ENCODE assay signal across 17 cellular contexts in the genomic region with DNA sequence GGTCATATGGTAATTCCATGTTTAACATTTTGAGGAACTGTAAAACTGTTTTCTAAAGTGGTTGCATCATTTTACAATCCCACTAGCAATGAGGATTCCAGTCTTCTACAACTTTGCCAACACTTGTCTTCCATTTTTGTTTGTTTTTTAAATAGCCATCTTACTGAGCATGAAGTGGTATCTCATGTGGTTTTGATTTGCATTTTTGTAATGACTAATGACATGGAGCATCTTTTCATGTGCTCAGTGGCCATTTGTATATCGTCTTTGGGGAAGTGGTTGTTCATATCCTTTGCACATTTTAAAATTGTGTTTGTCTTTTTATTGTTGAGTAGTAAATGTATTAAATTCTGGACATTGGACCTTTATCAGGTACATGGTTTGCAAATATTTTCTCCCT.
DNase-seq lines count a peak whose midpoint lies in the region; ATAC-seq and TF ChIP-seq lines count a peak whose summit lies in the region.
"Had no signal": no experiment of that assay in that cellular context is flagged by ENCODE, and none has a peak within 500 bp of the region (broad histone marks: within the 10 kb centered on the region; RNA-seq: fewer than 3 reads in every experiment).

No MANE protein-coding gene starts in this region.

- no peak overlapping the region for H3K27ac Mint-ChIP-seq in progenitor cell of endocrine pancreas

- DNase-seq in AG09309 (ENCODE audit: low read depth) (peak; percentile 42), RPMI7951 (ENCODE audit: low read depth) (peak; percentile 31), progenitor cell of endocrine pancreas (ENCODE audit: low spot score, unreplicated experiment) (no peak), DMS53 (lab: John Stamatoyannopoulos, UW) (no peak)
- DNase-seq: activated CD4-positive, alpha-beta memory T cell treated with anti-CD3 and anti-CD28 coated beads for 36 hours; AML-193; effector CD8-positive, alpha-beta T cell; mammary epithelial cell; NCI-H1048; NCI-H446 treated with DMSO at 0.1 percent for 48 hours; stimulated activated CD4-positive, alpha-beta T cell treated with anti-CD3 and anti-CD28 coated beads, Interleukin-2, amount 100 ng/mL, for 24 hours had no signal

- ATAC-seq in GM18867 (IDR thresholded peaks at IDR 0.05; ENCODE audit: unreplicated experiment) (peak; percentile 73), HG02973 (IDR thresholded peaks at IDR 0.05; ENCODE audit: unreplicated experiment) (peak; percentile 84), GM21528 (IDR thresholded peaks at IDR 0.05; ENCODE audit: low FRiP score, unreplicated experiment) (no peak), GM21515 (IDR thresholded peaks at IDR 0.05; ENCODE audit: unreplicated experiment) (no peak)

- no peaks in the 10 kb centered on the region for H3K27me3 Mint-ChIP-seq in progenitor cell of endocrine pancreas
- H3K27me3 Mint-ChIP-seq: activated CD4-positive, alpha-beta memory T cell treated with anti-CD3 and anti-CD28 coated beads for 36 hours had no signal

- H3K4me1 Mint-ChIP-seq in progenitor cell of endocrine pancreas (ENCODE audit: low read depth): peaks cover 7% of the 10 kb centered on the region

- H3K4me3 ChIP-seq in AG09309 (ENCODE audit: control insufficient read depth, low read depth, low read length): no peak overlapping the region
- H3K4me3 ChIP-seq: ascending aorta, SK-N-MC had no signal

- no peak overlapping the region for H3K4me3 Mint-ChIP-seq in progenitor cell of endocrine pancreas (ENCODE audit: low read depth)
- H3K4me3 Mint-ChIP-seq: activated CD4-positive, alpha-beta memory T cell treated with anti-CD3 and anti-CD28 coated beads for 36 hours had no signal

- peaks cover 28% of the 10 kb centered on the region for H3K36me3 Mint-ChIP-seq in progenitor cell of endocrine pancreas (ENCODE audit: insufficient read depth)

- peaks cover 11% of the 10 kb centered on the region for H3K9me3 Mint-ChIP-seq in progenitor cell of endocrine pancreas (ENCODE audit: low read depth)

- TF ChIP-seq CTCF in AG09309 (IDR thresholded peaks at IDR 0.05; ENCODE audit: control insufficient read depth, insufficient read depth, low read depth, low read length, missing control alignments) (no peak), progenitor cell of endocrine pancreas (IDR thresholded peaks at IDR 0.05; ENCODE audit: unreplicated experiment) (no peak)

Comparison
In these comparisons a context has a peak if more than half of its experiments do, and no peak if none do; other contexts are left out.
1. DNase-seq: peak in AG09309 (single experiment) and RPMI7951 (single experiment); none in progenitor cell of endocrine pancreas (single experiment) and DMS53 (single experiment).
2. ATAC-seq: peak in GM18867 (single experiment) and HG02973 (single experiment); none in GM21528 (single experiment) and GM21515 (single experiment).